Comparison of ENCODE assay signal across 8 cellular contexts in the genomic region with DNA sequence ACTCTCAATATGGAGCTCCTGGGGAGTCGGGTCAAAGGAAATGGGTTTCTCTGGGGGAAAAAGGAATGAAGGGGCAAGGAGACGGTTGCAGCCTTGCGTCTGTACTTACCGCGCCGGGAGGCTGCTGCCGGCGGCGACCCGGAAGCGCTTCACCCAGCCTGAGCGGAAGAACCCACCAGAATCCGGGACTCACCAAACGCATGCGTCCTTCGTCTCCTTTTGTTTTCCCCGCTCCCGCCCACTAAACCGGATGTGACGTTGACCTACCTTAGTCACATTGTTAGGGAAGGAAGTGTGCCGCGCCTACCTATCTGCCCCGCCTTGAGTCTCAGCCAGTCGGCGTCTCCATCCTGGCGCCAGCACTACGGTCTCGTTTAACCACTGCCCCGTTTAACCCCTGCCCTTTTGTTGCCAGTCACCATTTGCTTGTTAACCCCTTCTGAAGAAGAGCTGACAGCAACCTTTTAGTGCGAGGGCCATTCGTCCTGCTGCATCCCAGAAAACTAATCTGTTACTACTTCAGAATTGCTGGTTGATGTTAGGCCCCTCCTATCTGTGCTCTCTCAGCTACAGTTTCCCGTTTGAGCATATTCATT. TPM values are rescaled to one million over a fixed set of nuclear protein-coding genes. Genes with fewer than 3 reads are reported as not detected.
DNase-seq lines count a peak whose midpoint lies in the region; ATAC-seq and TF ChIP-seq lines count a peak whose summit lies in the region.

A gene (minus strand): TSS at position 155 of the 596 bp plus-strand sequence. CDS start 1,419 bp downstream, outside the sequence.

- ATAC-seq in GM19395 (IDR thresholded peaks at IDR 0.05; ENCODE audit: unreplicated experiment) (peak; percentile 83), HG03565 (IDR thresholded peaks at IDR 0.05; ENCODE audit: unreplicated experiment) (peak; percentile 60)

- WGBS in liver, result under 1% methylated on average over 32 of the region's 32 CpGs

- no peaks in the 10 kb centered on the region for H3K9me3 ChIP-seq in liver (ENCODE audit: control insufficient read depth in 4 of 4, low read length in 3 of 4)

- DNase-seq in C1 segment of cervical spinal cord (lab: John Stamatoyannopoulos, UW), result peak; percentile 94 to 100 (median 99)
- peak; percentile 99 for DNase-seq in NCI-H774 (lab: John Stamatoyannopoulos, UW)
- DNase-seq in activated CD4-positive, alpha-beta T cell treated with anti-CD3 and anti-CD28 coated beads, Interleukin-2, amount 50 U/mL, for 48 hours, result peak; percentile 99 to 100
- DNase-seq in dermis microvascular lymphatic vessel endothelial cell (ENCODE audit: low read depth in 2 of 2), result peak; percentile 99 to 100
- DNase-seq in stimulated activated CD4-positive, alpha-beta T cell treated with anti-CD3 and anti-CD28 coated beads, Interleukin-4, amount 100 ng/mL, for 24 hours, result peak; percentile 100

- H3K27ac ChIP-seq in liver (ENCODE audit: low read depth in 1 of 2, low read length in 2 of 2), result peak within 1 kb of the TSS; percentile 98

- TF ChIP-seq CTCF in liver (IDR thresholded peaks at IDR 0.05; ENCODE audit: low read depth, low read length, missing input control), result no peak

- no peaks in the 10 kb centered on the region for H3K27me3 ChIP-seq in liver (ENCODE audit: control insufficient read depth in 4 of 4, insufficient read depth in 4 of 4, low read length in 3 of 4)

- peak in 1 of 2 donors; percentile 41 for TF ChIP-seq RAD21 in liver (IDR thresholded peaks at IDR 0.05)

- H3K4me1 ChIP-seq in liver (ENCODE audit: control insufficient read depth in 4 of 4, insufficient read depth in 4 of 4, low read length in 3 of 4), result peaks cover 0 to 12% (median 8%) of the 10 kb centered on the region in 4 donors

- H3K9ac ChIP-seq in liver (ENCODE audit: low read depth in 1 of 2, low read length in 2 of 2), result peak within 1 kb of the TSS; percentile 82 to 96

- peak within 1 kb of the TSS; percentile 52 to 81 (median 72) for H3K4me3 ChIP-seq in liver (ENCODE audit: low read depth in 1 of 3, low read length in 3 of 3)

- no peaks in the 10 kb centered on the region for H3K36me3 ChIP-seq in liver (ENCODE audit: control insufficient read depth in 4 of 4, insufficient read depth in 3 of 4, low read depth in 1 of 4, low read length in 3 of 4)

TF ChIP-seq in liver, 16 proteins besides CTCF, POLR2A, EP300 and RAD21:
- TF ChIP-seq TAF1 (conservative IDR thresholded peaks at IDR 0.05), result peak; percentile 69
- peak; percentile 11 for TF ChIP-seq YY1 (IDR thresholded peaks at IDR 0.05)
- peak; percentile 16 to 71 for TF ChIP-seq RXRA (IDR thresholded peaks at IDR 0.05)
- TF ChIP-seq, protein P1, sequence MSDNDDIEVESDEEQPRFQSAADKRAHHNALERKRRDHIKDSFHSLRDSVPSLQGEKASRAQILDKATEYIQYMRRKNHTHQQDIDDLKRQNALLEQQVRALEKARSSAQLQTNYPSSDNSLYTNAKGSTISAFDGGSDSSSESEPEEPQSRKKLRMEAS (IDR thresholded peaks at IDR 0.05), result peak; percentile 87
- TF ChIP-seq NR2F2 (IDR thresholded peaks at IDR 0.05), result peak; percentile 29
- peak in 1 of 2 donors; percentile 64 for TF ChIP-seq EGR1 (IDR thresholded peaks at IDR 0.05; ENCODE audit: low read depth in 2 of 2)
- no peak for TF ChIP-seq FOXA1 (IDR thresholded peaks at IDR 0.05)
- TF ChIP-seq, protein P2, sequence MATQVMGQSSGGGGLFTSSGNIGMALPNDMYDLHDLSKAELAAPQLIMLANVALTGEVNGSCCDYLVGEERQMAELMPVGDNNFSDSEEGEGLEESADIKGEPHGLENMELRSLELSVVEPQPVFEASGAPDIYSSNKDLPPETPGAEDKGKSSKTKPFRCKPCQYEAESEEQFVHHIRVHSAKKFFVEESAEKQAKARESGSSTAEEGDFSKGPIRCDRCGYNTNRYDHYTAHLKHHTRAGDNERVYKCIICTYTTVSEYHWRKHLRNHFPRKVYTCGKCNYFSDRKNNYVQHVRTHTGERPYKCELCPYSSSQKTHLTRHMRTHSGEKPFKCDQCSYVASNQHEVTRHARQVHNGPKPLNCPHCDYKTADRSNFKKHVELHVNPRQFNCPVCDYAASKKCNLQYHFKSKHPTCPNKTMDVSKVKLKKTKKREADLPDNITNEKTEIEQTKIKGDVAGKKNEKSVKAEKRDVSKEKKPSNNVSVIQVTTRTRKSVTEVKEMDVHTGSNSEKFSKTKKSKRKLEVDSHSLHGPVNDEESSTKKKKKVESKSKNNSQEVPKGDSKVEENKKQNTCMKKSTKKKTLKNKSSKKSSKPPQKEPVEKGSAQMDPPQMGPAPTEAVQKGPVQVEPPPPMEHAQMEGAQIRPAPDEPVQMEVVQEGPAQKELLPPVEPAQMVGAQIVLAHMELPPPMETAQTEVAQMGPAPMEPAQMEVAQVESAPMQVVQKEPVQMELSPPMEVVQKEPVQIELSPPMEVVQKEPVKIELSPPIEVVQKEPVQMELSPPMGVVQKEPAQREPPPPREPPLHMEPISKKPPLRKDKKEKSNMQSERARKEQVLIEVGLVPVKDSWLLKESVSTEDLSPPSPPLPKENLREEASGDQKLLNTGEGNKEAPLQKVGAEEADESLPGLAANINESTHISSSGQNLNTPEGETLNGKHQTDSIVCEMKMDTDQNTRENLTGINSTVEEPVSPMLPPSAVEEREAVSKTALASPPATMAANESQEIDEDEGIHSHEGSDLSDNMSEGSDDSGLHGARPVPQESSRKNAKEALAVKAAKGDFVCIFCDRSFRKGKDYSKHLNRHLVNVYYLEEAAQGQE (IDR thresholded peaks at IDR 0.05), result peak; percentile 41
- TF ChIP-seq JUND (IDR thresholded peaks at IDR 0.05), result peak; percentile 1 to 15
- TF ChIP-seq HNF4A (conservative IDR thresholded peaks at IDR 0.05), result no peak
- TF ChIP-seq FOXA2 (IDR thresholded peaks at IDR 0.05), result no peak
- peak; percentile 56 for TF ChIP-seq SP1 (IDR thresholded peaks at IDR 0.05)
- TF ChIP-seq, protein P3, sequence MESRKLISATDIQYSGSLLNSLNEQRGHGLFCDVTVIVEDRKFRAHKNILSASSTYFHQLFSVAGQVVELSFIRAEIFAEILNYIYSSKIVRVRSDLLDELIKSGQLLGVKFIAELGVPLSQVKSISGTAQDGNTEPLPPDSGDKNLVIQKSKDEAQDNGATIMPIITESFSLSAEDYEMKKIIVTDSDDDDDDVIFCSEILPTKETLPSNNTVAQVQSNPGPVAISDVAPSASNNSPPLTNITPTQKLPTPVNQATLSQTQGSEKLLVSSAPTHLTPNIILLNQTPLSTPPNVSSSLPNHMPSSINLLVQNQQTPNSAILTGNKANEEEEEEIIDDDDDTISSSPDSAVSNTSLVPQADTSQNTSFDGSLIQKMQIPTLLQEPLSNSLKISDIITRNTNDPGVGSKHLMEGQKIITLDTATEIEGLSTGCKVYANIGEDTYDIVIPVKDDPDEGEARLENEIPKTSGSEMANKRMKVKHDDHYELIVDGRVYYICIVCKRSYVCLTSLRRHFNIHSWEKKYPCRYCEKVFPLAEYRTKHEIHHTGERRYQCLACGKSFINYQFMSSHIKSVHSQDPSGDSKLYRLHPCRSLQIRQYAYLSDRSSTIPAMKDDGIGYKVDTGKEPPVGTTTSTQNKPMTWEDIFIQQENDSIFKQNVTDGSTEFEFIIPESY (IDR thresholded peaks at IDR 0.05), result peak; percentile 66
- TF ChIP-seq HNF4G (IDR thresholded peaks at IDR 0.05), result no peak
- TF ChIP-seq, protein P4, sequence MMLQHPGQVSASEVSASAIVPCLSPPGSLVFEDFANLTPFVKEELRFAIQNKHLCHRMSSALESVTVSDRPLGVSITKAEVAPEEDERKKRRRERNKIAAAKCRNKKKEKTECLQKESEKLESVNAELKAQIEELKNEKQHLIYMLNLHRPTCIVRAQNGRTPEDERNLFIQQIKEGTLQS (IDR thresholded peaks at IDR 0.05), result no peak
- TF ChIP-seq GABPA (IDR thresholded peaks at IDR 0.05 in 1 of 2, conservative IDR thresholded peaks at IDR 0.05 in 1 of 2), result peak; percentile 95 to 98

RNA-seq across cellular contexts. Expression of the gene that starts here (rescaled TPM):
- total RNA-seq in dermis microvascular lymphatic vessel endothelial cell, result 16.8 and 24.6 TPM in 2 replicates
- 10 to 100 TPM in 1 of 2 donors, 1 to 10 TPM in 1; 8.4 to 10.4 TPM for total RNA-seq in liver
- 10 to 100 TPM; 19.6 to 22.4 TPM for polyA plus RNA-seq in liver

Comparison
In these comparisons a context has a peak if more than half of its experiments do, and no peak if none do; other contexts are left out.
1. Peak in every context shown above with its lines: DNase-seq, ATAC-seq, H3K4me3 ChIP-seq and H3K27ac ChIP-seq.